ENCODE assay signal across 8 cellular contexts in genomic region chr12:122895290-122895689, GRCh38. TPM values are rescaled to one million over a fixed set of nuclear protein-coding genes. Genes with fewer than 3 reads are reported as not detected.
DNase-seq lines count a peak whose midpoint lies in the region; ATAC-seq, FAIRE-seq and TF ChIP-seq lines count a peak whose summit lies in the region.

No MANE protein-coding gene starts in this region.

- no peak for DNase-seq in T-helper 2 cell treated with Interferon-gamma antibody and Interleukin-4, amounts not matched to agents 5 μg/mL and 100 μg/mL, for 36 hours (ENCODE audit: low spot score)
- DNase-seq in T-helper 2 cell, result no peak
- DNase-seq in K562 (ENCODE audit: extremely low read depth in 1 of 4, low spot score in 3 of 4), result peak in 2 of 4 experiments; percentile 25 to 41
- DNase-seq in left lung, result no peak
- no peak for DNase-seq in thyroid gland
- no peak for DNase-seq in LoVo (ENCODE audit: low spot score)
- no peak for DNase-seq in posterior cingulate gyrus
- no peak for DNase-seq in NOMO-1 treated with DMSO at 0.1 percent for 48 hours (lab: John Stamatoyannopoulos, UW; ENCODE audit: unreplicated experiment)

- TF ChIP-seq RAD21 in K562 (CRISPR knock-in tag; conservative IDR thresholded peaks at IDR 0.05 in 1 of 2, IDR thresholded peaks at IDR 0.05 in 1 of 2), result no peak

- peak overlapping the region; percentile 80 for H2AFZ ChIP-seq in K562 (ENCODE audit: low read depth, low read length)

- H3K36me3 ChIP-seq in K562 (ENCODE audit: control insufficient read depth, insufficient read depth, low read length) (peaks cover 18% of the 10 kb centered on the region; the same call in 2 of the 3 replicates), left lung (no peaks in the 10 kb centered on the region), thyroid gland (no peaks in the 10 kb centered on the region)

- peaks cover 16 to 44% of the 10 kb centered on the region in 2 experiments for H3K4me1 ChIP-seq in K562 (replicated peaks in 1 of 2; ENCODE audit: control insufficient read depth in 2 of 2, insufficient read depth in 2 of 2, low read length in 2 of 2)
- peaks cover 28 to 56% of the 10 kb centered on the region in 2 donors for H3K4me1 ChIP-seq in left lung
- H3K4me1 ChIP-seq in thyroid gland, result peaks cover 39 to 43% of the 10 kb centered on the region in 2 donors

- peaks cover 5% of the 10 kb centered on the region for H3K9me3 Mint-ChIP-seq in T-helper 2 cell treated with Interferon-gamma antibody and Interleukin-4, amounts not matched to agents 5 μg/mL and 100 μg/mL, for 36 hours

- peak overlapping the region; percentile 92 for H3K4me3 Mint-ChIP-seq in T-helper 2 cell treated with Interferon-gamma antibody and Interleukin-4, amounts not matched to agents 5 μg/mL and 100 μg/mL, for 36 hours

- TF ChIP-seq EP300 in K562 (IDR thresholded peaks at IDR 0.05; ENCODE audit: low read length), result no peak

- H3K9ac ChIP-seq in K562 (ENCODE audit: insufficient read depth in 1 of 2, low read depth in 2 of 2, low read length in 2 of 2), result peak overlapping the region; percentile 95 to 96

- H3K27ac ChIP-seq in K562 (ENCODE audit: extremely low read depth, low read depth, low read length) (peak overlapping the region; percentile 92), left lung (peak overlapping the region; percentile 86 to 95), thyroid gland (peak overlapping the region; percentile 95 to 100 (median 96))

- H3K4me1 Mint-ChIP-seq in T-helper 2 cell treated with Interferon-gamma antibody and Interleukin-4, amounts not matched to agents 5 μg/mL and 100 μg/mL, for 36 hours (ENCODE audit: low read depth), result peaks cover 59% of the 10 kb centered on the region

- H3K27me3 ChIP-seq in K562 (ENCODE audit: control insufficient read depth in 2 of 2, insufficient read depth in 2 of 2, low read length in 2 of 2) (no peaks in the 10 kb centered on the region), left lung (no peaks in the 10 kb centered on the region), thyroid gland (no peaks in the 10 kb centered on the region)

- CTCF ChIA-PET in K562 (lab: Yijun Ruan, JAX; ENCODE audit: low intra/inter-chr PET ratio), result no interaction called here

- POLR2A ChIA-PET in K562 (lab: Yijun Ruan, JAX), result interaction anchor here (1.8 kb wide), 1 partner anchor 9 kb away, joined by 6 read pairs; no protein-coding TSS in a partner anchor

- H3K36me3 Mint-ChIP-seq in T-helper 2 cell treated with Interferon-gamma antibody and Interleukin-4, amounts not matched to agents 5 μg/mL and 100 μg/mL, for 36 hours (ENCODE audit: low read depth), result peaks cover 17% of the 10 kb centered on the region

- FAIRE-seq in K562 (lab: Jason Lieb, UNC), result no peak

- TF ChIP-seq POLR2A in K562 (conservative IDR thresholded peaks at IDR 0.05), result no peak
- no peak for TF ChIP-seq POLR2A in thyroid gland (IDR thresholded peaks at IDR 0.05)

- peaks cover 15% of the 10 kb centered on the region for H3K27me3 Mint-ChIP-seq in T-helper 2 cell treated with Interferon-gamma antibody and Interleukin-4, amounts not matched to agents 5 μg/mL and 100 μg/mL, for 36 hours (ENCODE audit: low read depth)

- H4K20me1 ChIP-seq in K562 (replicated peaks; ENCODE audit: control insufficient read depth, insufficient read depth, low read length), result peaks cover 19% of the 10 kb centered on the region; the same call in 1 of the 2 replicates

- BruUV-seq in K562 (replicated peaks; lab: Mats Ljungman, UMichigan), result no TSS peak

- H3K9me1 ChIP-seq in K562 (ENCODE audit: control insufficient read depth, insufficient read depth, low read length), result no peaks in the 10 kb centered on the region

- H3K9me3 ChIP-seq in K562 (replicated peaks; ENCODE audit: control insufficient read depth, insufficient read depth, low read depth, low read length) (no peaks in the 10 kb centered on the region), left lung (no peaks in the 10 kb centered on the region), thyroid gland (no peaks in the 10 kb centered on the region)

- in situ Hi-C loops in K562 (cut with MboI), result no loop called here

- ATAC-seq in K562 (peak; percentile 54), left lung (peak; percentile 5)

- WGBS in K562 (ENCODE audit: insufficient coverage, low coverage, missing lambda C conversion rate), result 0% methylated on average over 7 of the region's 8 CpGs
- 22 to 25% methylated on average over 8 of the region's 8 CpGs for WGBS in thyroid gland, 2 donors

- peak overlapping the region; percentile 92 for H3K4me2 ChIP-seq in K562 (ENCODE audit: insufficient read depth, low read length)

- TF ChIP-seq CTCF in K562 (IDR thresholded peaks at IDR 0.05 in 2 of 3, conservative IDR thresholded peaks at IDR 0.05 in 1 of 3; ENCODE audit: insufficient read depth in 2 of 3, low read depth in 1 of 3, low read length in 3 of 3) (no peak), left lung (IDR thresholded peaks at IDR 0.05) (no peak), thyroid gland (IDR thresholded peaks at IDR 0.05) (no peak)

- H3K79me2 ChIP-seq in K562 (ENCODE audit: control insufficient read depth, insufficient read depth, low read length), result peaks cover 56% of the 10 kb centered on the region

- intact Hi-C loops in K562 (cut with micrococcal nuclease) (no loop called here), left lung (cut with DNase I) (no loop called here), thyroid gland (cut with DNase I) (no loop called here), posterior cingulate gyrus (cut with DNase I) (no loop called here)

- H3K4me3 ChIP-seq in K562 (peak overlapping the region; percentile 86), left lung (peak overlapping the region; percentile 65), thyroid gland (replicated peaks in 1 of 3) (peak overlapping the region; percentile 8 to 94 (median 89))

- H3K27ac Mint-ChIP-seq in T-helper 2 cell treated with Interferon-gamma antibody and Interleukin-4, amounts not matched to agents 5 μg/mL and 100 μg/mL, for 36 hours, result peak overlapping the region; percentile 85

TF ChIP-seq in K562, 482 proteins besides CTCF, POLR2A, EP300 and RAD21 (continues in another document):
- no peak for TF ChIP-seq FOXJ2 (tag; IDR thresholded peaks at IDR 0.05)
- TF ChIP-seq SMAD3 (CRISPR knock-in tag; conservative IDR thresholded peaks at IDR 0.05), result no peak
- TF ChIP-seq ZNF311 (CRISPR knock-in tag; IDR thresholded peaks at IDR 0.05), result no peak
- TF ChIP-seq SIRT6 (IDR thresholded peaks at IDR 0.05; ENCODE audit: low read depth, low read length), result no peak
- TF ChIP-seq PHB2 (IDR thresholded peaks at IDR 0.05; ENCODE audit: low read depth), result 0 out of 2 replicates have a peak, but pooled peaks have one; percentile 8
- TF ChIP-seq NUFIP1 (IDR thresholded peaks at IDR 0.05; ENCODE audit: partially characterized antibody), result no peak
- TF ChIP-seq ZSCAN32 (CRISPR knock-in tag; IDR thresholded peaks at IDR 0.05), result no peak
- TF ChIP-seq LCOR (CRISPR knock-in tag; IDR thresholded peaks at IDR 0.05), result no peak
- no peak for TF ChIP-seq ZNF76 (CRISPR knock-in tag; IDR thresholded peaks at IDR 0.05; ENCODE audit: borderline replicate concordance)
- TF ChIP-seq, protein P1, sequence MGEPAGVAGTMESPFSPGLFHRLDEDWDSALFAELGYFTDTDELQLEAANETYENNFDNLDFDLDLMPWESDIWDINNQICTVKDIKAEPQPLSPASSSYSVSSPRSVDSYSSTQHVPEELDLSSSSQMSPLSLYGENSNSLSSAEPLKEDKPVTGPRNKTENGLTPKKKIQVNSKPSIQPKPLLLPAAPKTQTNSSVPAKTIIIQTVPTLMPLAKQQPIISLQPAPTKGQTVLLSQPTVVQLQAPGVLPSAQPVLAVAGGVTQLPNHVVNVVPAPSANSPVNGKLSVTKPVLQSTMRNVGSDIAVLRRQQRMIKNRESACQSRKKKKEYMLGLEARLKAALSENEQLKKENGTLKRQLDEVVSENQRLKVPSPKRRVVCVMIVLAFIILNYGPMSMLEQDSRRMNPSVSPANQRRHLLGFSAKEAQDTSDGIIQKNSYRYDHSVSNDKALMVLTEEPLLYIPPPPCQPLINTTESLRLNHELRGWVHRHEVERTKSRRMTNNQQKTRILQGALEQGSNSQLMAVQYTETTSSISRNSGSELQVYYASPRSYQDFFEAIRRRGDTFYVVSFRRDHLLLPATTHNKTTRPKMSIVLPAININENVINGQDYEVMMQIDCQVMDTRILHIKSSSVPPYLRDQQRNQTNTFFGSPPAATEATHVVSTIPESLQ (CRISPR knock-in tag; IDR thresholded peaks at IDR 0.05), result peak; percentile 12
- TF ChIP-seq GATAD2A (IDR thresholded peaks at IDR 0.05), result peak; percentile 40; the same call in 1 of the 2 replicates
- 0 out of 2 replicates have a peak, but pooled peaks have one; percentile 7 for TF ChIP-seq ZBTB7A (IDR thresholded peaks at IDR 0.05; ENCODE audit: borderline replicate concordance, control insufficient read depth, low read depth, low read length)
- TF ChIP-seq BMI1 (IDR thresholded peaks at IDR 0.05; ENCODE audit: low read length), result no peak
- TF ChIP-seq SPI1 (IDR thresholded peaks at IDR 0.05; ENCODE audit: borderline replicate concordance, low read depth, low read length), result no peak
- no peak for TF ChIP-seq TBP (optimal IDR thresholded peaks at IDR 0.05; ENCODE audit: low read depth, low read length)

RNA-seq across cellular contexts. Expression of gene VPS37B, which starts 0.6 kb away (rescaled TPM):
- 49.3 and 58.0 TPM in 2 replicates for total RNA-seq in K562 (2011; cell fraction: chromatin; rRNA removed; ENCODE audit: low replicate concordance)
- 33.2 and 33.4 TPM in 2 replicates for total RNA-seq in K562 (2011; cell fraction: nucleolus; rRNA removed)
- total RNA-seq in K562 (2011; cell fraction: nucleoplasm; rRNA removed), result 41.1 and 66.6 TPM in 2 replicates
- total RNA-seq in K562 (2014; rRNA removed) (27.9 and 34.1 TPM in 2 replicates), K562 (2014; rRNA removed; fragmentation: Illumina TruSeq; extraction: Trizol) (9.5 and 12.3 TPM in 2 replicates), K562 (2015; rRNA removed; fragmentation: Illumina TruSeq; extraction: Trizol) (18.1 and 18.5 TPM in 2 replicates), K562 (2021) (35.8 and 37.4 TPM in 2 replicates), left lung (10 to 100 TPM; 33.9 to 35.8 TPM), thyroid gland (10 to 100 TPM; 35.6 to 66.1 (median 63.5) TPM)
- polyA plus RNA-seq in K562 (2011; rRNA removed) (13.8 TPM in 2 replicates), K562 (2014; fragmentation: Illumina TruSeq; extraction: Trizol) (17.9 and 24.0 TPM in 2 replicates), K562 (2014; fragmentation: Nextera tagmentation; extraction: Ambion mirVana) (under 1 TPM; 0.28 to 0.34 TPM), K562 (2014; rRNA removed) (24.7 and 33.3 TPM in 2 replicates)
- polyA plus RNA-seq in K562 (2011; cell fraction: cytosol; rRNA removed), result 19.4 and 30.1 TPM in 2 replicates
- 22.7 and 30.0 TPM in 2 replicates for polyA plus RNA-seq in K562 (2011; cell fraction: nucleus; rRNA removed)
- polyA plus RNA-seq in K562 (2012), result 18.5 and 22.9 TPM in 2 replicates
- polyA minus RNA-seq in K562 (2011; rRNA and poly(A)+ RNA removed), result 12.2 and 15.1 TPM in 2 replicates
- 13.9 and 17.0 TPM in 2 replicates for polyA minus RNA-seq in K562 (2011; cell fraction: cytosol; rRNA and poly(A)+ RNA removed)
- polyA minus RNA-seq in K562 (2011; cell fraction: nucleus; rRNA and poly(A)+ RNA removed), result 11.8 and 13.6 TPM in 2 replicates
